ENCODE assay signal across 8 cellular contexts in genomic region chr6:156976144-156977088, GRCh38.
DNase-seq lines count a peak whose midpoint lies in the region; ATAC-seq and TF ChIP-seq lines count a peak whose summit lies in the region.

No MANE protein-coding gene starts in this region.

- peaks cover 2% of the 10 kb centered on the region for H3K27me3 Mint-ChIP-seq in activated T-helper 1 cell treated with anti-CD3 and anti-CD28 coated beads, Interleukin-12 subunit alpha, Interleukin-12 subunit beta, Interleukin-2, Interleukin-4 antibody, amounts not matched to agents 30 ng/mL and 10 ng/mL and 1 ng/mL, durations not matched to agents 14 hours and 24 hours and 36 hours (ENCODE audit: insufficient read depth)

- no peak overlapping the region for H3K27ac ChIP-seq in right lobe of liver

- no peak for TF ChIP-seq POLR2A in right lobe of liver (IDR thresholded peaks at IDR 0.05)

- DNase-seq in AG04449 (ENCODE audit: low read depth, low spot score) (no peak), right lobe of liver (no peak), hippocampal formation (lab: John Stamatoyannopoulos, UW) (no peak)
- DNase-seq in activated T-helper 1 cell treated with anti-CD3 and anti-CD28 coated beads, Interleukin-12 subunit alpha, Interleukin-12 subunit beta, Interleukin-2, Interleukin-4 antibody, amounts not matched to agents 30 ng/mL and 10 ng/mL and 1 ng/mL, durations not matched to agents 14 hours and 24 hours and 36 hours (ENCODE audit: low spot score): no peak
- no peak for DNase-seq in stimulated activated CD4-positive, alpha-beta T cell treated with anti-CD3 and anti-CD28 coated beads, Interleukin-15, amount 100 ng/mL, for 24 hours

- no peaks in the 10 kb centered on the region for H3K9me3 Mint-ChIP-seq in activated T-helper 1 cell treated with anti-CD3 and anti-CD28 coated beads, Interleukin-12 subunit alpha, Interleukin-12 subunit beta, Interleukin-2, Interleukin-4 antibody, amounts not matched to agents 30 ng/mL and 10 ng/mL and 1 ng/mL, durations not matched to agents 14 hours and 24 hours and 36 hours

- peak overlapping the region; percentile 64 for H3K27ac Mint-ChIP-seq in activated T-helper 1 cell treated with anti-CD3 and anti-CD28 coated beads, Interleukin-12 subunit alpha, Interleukin-12 subunit beta, Interleukin-2, Interleukin-4 antibody, amounts not matched to agents 30 ng/mL and 10 ng/mL and 1 ng/mL, durations not matched to agents 14 hours and 24 hours and 36 hours

- POLR2A ChIA-PET in AG04449 (lab: Yijun Ruan, JAX): no interaction called here

- H3K36me3 ChIP-seq in right lobe of liver: no peaks in the 10 kb centered on the region

- intact Hi-C loops in activated T-helper 1 cell treated with anti-CD3 and anti-CD28 coated beads, Interleukin-12 subunit alpha, Interleukin-12 subunit beta, Interleukin-2, Interleukin-4 antibody, amounts not matched to agents 30 ng/mL and 10 ng/mL and 1 ng/mL, durations not matched to agents 14 hours and 24 hours and 36 hours (cut with micrococcal nuclease): loop anchor here (5.0 kb wide), 4 partner anchors 101 to 289 kb away; no protein-coding TSS in a partner anchor
- intact Hi-C loops in right lobe of liver (cut with DNase I): no loop called here

- peak overlapping the region; percentile 76 for H3K4me3 Mint-ChIP-seq in activated T-helper 1 cell treated with anti-CD3 and anti-CD28 coated beads, Interleukin-12 subunit alpha, Interleukin-12 subunit beta, Interleukin-2, Interleukin-4 antibody, amounts not matched to agents 30 ng/mL and 10 ng/mL and 1 ng/mL, durations not matched to agents 14 hours and 24 hours and 36 hours

- CTCF ChIA-PET in AG04449 (lab: Yijun Ruan, JAX): interaction anchor here (1.4 to 1.6 kb wide), 2 partner anchors 10 to 11 kb away, joined by 3 to 6 read pairs; no protein-coding TSS in a partner anchor

- peaks cover 0 to 12% (median 0%) of the 10 kb centered on the region in 4 donors for H3K4me1 ChIP-seq in right lobe of liver

- 60% methylated on average over 17 of the region's 21 CpGs for WGBS in right lobe of liver (ENCODE audit: insufficient coverage, low coverage, low lambda C conversion rate, missing lambda C conversion rate)

- peaks cover 57% of the 10 kb centered on the region for H3K4me1 Mint-ChIP-seq in activated T-helper 1 cell treated with anti-CD3 and anti-CD28 coated beads, Interleukin-12 subunit alpha, Interleukin-12 subunit beta, Interleukin-2, Interleukin-4 antibody, amounts not matched to agents 30 ng/mL and 10 ng/mL and 1 ng/mL, durations not matched to agents 14 hours and 24 hours and 36 hours (ENCODE audit: low read depth)

- no peaks in the 10 kb centered on the region for H3K36me3 Mint-ChIP-seq in activated T-helper 1 cell treated with anti-CD3 and anti-CD28 coated beads, Interleukin-12 subunit alpha, Interleukin-12 subunit beta, Interleukin-2, Interleukin-4 antibody, amounts not matched to agents 30 ng/mL and 10 ng/mL and 1 ng/mL, durations not matched to agents 14 hours and 24 hours and 36 hours (ENCODE audit: low read depth)

- H3K9me3 ChIP-seq in right lobe of liver: no peaks in the 10 kb centered on the region

- H3K27me3 ChIP-seq in right lobe of liver: no peaks in the 10 kb centered on the region

- peak overlapping the region; percentile 38 for H3K4me3 ChIP-seq in AG04449 (ENCODE audit: low read depth, low read length)
- peak overlapping the region in 2 of 3 donors; percentile 1 to 20 for H3K4me3 ChIP-seq in right lobe of liver

- TF ChIP-seq CTCF in AG04449 (IDR thresholded peaks at IDR 0.05; ENCODE audit: insufficient read depth, low read length, missing control alignments): no peak
- TF ChIP-seq CTCF in right lobe of liver (IDR thresholded peaks at IDR 0.05): no peak

- peak; percentile 36 for ATAC-seq in HG03521 (IDR thresholded peaks at IDR 0.05; ENCODE audit: unreplicated experiment)
- peak in 3 of 4 donors; percentile 34 to 42 (median 40) for ATAC-seq in right lobe of liver
- ATAC-seq in GM21825 (IDR thresholded peaks at IDR 0.05; ENCODE audit: unreplicated experiment): no peak
- ATAC-seq in HG03095 (IDR thresholded peaks at IDR 0.05; ENCODE audit: unreplicated experiment): no peak

Comparison
In these comparisons a context has a peak if more than half of its experiments do, and no peak if none do; other contexts are left out.
1. ATAC-seq: peak in HG03521 (single experiment) and right lobe of liver (3 of 4); none in GM21825 (single experiment) and HG03095 (single experiment).